13 cellular contexts compared by ENCODE assay signal in the genomic region with DNA sequence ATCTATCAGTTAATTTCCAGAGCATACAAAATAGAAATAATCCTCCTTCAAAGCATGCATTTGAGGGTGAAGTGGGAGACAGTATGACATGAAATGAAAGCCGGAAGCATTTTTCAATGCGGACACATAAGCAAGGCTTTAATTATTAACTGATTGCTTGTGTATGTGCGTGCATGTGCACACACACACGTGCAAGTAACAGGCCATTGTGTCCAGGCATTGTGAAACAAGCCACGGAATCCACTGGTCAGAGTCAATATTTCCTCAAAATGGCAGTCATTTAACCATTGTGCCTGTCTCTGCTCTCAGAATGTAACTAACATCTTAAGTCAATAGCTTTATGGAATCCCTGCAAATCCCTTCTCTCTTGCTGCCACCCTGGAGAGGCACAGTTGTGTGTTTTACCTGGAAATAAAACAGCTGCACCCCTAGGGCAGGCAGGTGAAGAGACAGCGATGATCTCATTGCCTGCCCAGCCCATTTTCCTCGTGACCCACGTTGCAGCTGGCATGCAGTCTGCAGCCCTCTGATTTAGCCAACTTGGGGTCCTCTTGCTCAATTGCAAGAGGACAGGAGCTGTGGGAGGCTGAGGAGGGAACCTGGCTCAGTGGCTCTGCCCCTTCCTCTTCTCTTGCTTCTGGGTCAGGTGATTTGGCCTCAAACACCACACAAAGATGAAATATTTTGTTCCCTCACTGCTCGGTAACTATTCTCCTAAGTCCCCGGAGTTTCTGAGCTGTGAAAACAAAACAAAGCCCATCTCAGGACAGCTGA.
DNase-seq lines count a peak whose midpoint lies in the region; ATAC-seq and TF ChIP-seq lines count a peak whose summit lies in the region.
"Had no signal": no experiment of that assay in that cellular context is flagged by ENCODE, and none has a peak within 500 bp of the region (broad histone marks: within the 10 kb centered on the region; RNA-seq: fewer than 3 reads in every experiment).

No MANE protein-coding gene starts in this region.

- H4K8ac ChIP-seq in neuronal stem cell (ENCODE audit: low read depth, low read length) = no peak overlapping the region

- DNase-seq in DMS53 treated with DMSO at 0.1 percent for 48 hours (lab: John Stamatoyannopoulos, UW; ENCODE audit: unreplicated experiment) (peak; percentile 94), NCI-H1930 (lab: John Stamatoyannopoulos, UW) (peak; percentile 36 to 80), SKM-1 (lab: John Stamatoyannopoulos, UW; ENCODE audit: unreplicated experiment) (peak; percentile 65), neuronal stem cell (ENCODE audit: low spot score) (no peak), esophagus squamous epithelium (lab: John Stamatoyannopoulos, UW) (no peak), DMS 273 (lab: John Stamatoyannopoulos, UW; ENCODE audit: unreplicated experiment) (no peak)
- DNase-seq: amygdala, glutamatergic neuron, kidney, T1000 had no signal

- TF ChIP-seq POLR2A in esophagus squamous epithelium (IDR thresholded peaks at IDR 0.05) = no peak

- no CpG with 5 or more reads among the region's 10 CpGs for WGBS in neuronal stem cell (ENCODE audit: extremely low coverage in 2 of 2, insufficient read length in 2 of 2, insufficient replicate concordance in 1 of 2), 2 donors
- WGBS in esophagus squamous epithelium, 2 donors = 52 to 64% methylated on average over 8 to 9 of the region's 10 CpGs

- no peak overlapping the region for H2BK5ac ChIP-seq in neuronal stem cell (ENCODE audit: low read length)

- H3K9me3 ChIP-seq in neuronal stem cell (replicated peaks in 1 of 2; ENCODE audit: control insufficient read depth in 2 of 2, insufficient read depth in 1 of 2, low read depth in 1 of 2, low read length in 2 of 2) = peaks cover 0 to 4% of the 10 kb centered on the region in 2 donors
- H3K9me3 ChIP-seq in esophagus squamous epithelium = no peaks in the 10 kb centered on the region
- H3K9me3 ChIP-seq: prostate gland had no signal

- ATAC-seq in GM18861 (IDR thresholded peaks at IDR 0.05; ENCODE audit: unreplicated experiment) = no peak

- H3K14ac ChIP-seq in neuronal stem cell (ENCODE audit: low read length) = no peak overlapping the region

- no peak overlapping the region for H2BK15ac ChIP-seq in neuronal stem cell (ENCODE audit: low read length)

- no peak overlapping the region for H2BK12ac ChIP-seq in neuronal stem cell (ENCODE audit: low read length)

- no peak overlapping the region for H3K4me3 ChIP-seq in neuronal stem cell (ENCODE audit: low read length in 2 of 2)
- no peak overlapping the region for H3K4me3 ChIP-seq in esophagus squamous epithelium
- H3K4me3 ChIP-seq: prostate gland had no signal

- H2AFZ ChIP-seq in neuronal stem cell (ENCODE audit: low read length) = peak overlapping the region; percentile 68

- no peak overlapping the region for H3K9ac ChIP-seq in neuronal stem cell (ENCODE audit: low read depth, low read length, poor library complexity)

- H3K18ac ChIP-seq in neuronal stem cell (ENCODE audit: low read length) = peak overlapping the region; percentile 36

- H3K23ac ChIP-seq in neuronal stem cell (ENCODE audit: low read depth, low read length, poor library complexity) = no peak overlapping the region

- H3K4me1 ChIP-seq in neuronal stem cell (ENCODE audit: control insufficient read depth in 2 of 2, insufficient read depth in 1 of 2, low read depth in 1 of 2, low read length in 2 of 2) = peaks cover 7 to 23% of the 10 kb centered on the region in 2 donors
- peaks cover 5 to 20% (median 13%) of the 10 kb centered on the region in 3 donors for H3K4me1 ChIP-seq in esophagus squamous epithelium
- H3K4me1 ChIP-seq: prostate gland had no signal

- no peaks in the 10 kb centered on the region for H3K79me1 ChIP-seq in neuronal stem cell (ENCODE audit: low read depth, low read length)

- no peak overlapping the region for H3K4me2 ChIP-seq in neuronal stem cell (ENCODE audit: insufficient read depth, low read length, poor library complexity, severe bottlenecking)

- H4K91ac ChIP-seq in neuronal stem cell (ENCODE audit: low read depth, low read length, poor library complexity) = no peak overlapping the region

- H3K27ac ChIP-seq in neuronal stem cell (replicated peaks; ENCODE audit: low read length) = no peak overlapping the region
- no peak overlapping the region for H3K27ac ChIP-seq in esophagus squamous epithelium
- H3K27ac ChIP-seq: prostate gland, RWPE1 had no signal

- H3K27me3 ChIP-seq in neuronal stem cell (ENCODE audit: control insufficient read depth in 3 of 3, insufficient read depth in 3 of 3, low read depth in 1 of 3, low read length in 3 of 3) (peaks cover 0 to 3% (median 0%) of the 10 kb centered on the region in 3 experiments), esophagus squamous epithelium (peaks cover 0 to 38% (median 0%) of the 10 kb centered on the region in 4 donors)

- intact Hi-C loops in esophagus squamous epithelium (cut with DNase I) = no loop called here

- no peak for TF ChIP-seq CTCF in esophagus squamous epithelium (IDR thresholded peaks at IDR 0.05)

- H2AK5ac ChIP-seq in neuronal stem cell (ENCODE audit: low read depth, low read length) = no peak overlapping the region

- no peak overlapping the region for H3K4ac ChIP-seq in neuronal stem cell (ENCODE audit: low read length)

- H3K36me3 ChIP-seq in neuronal stem cell (replicated peaks in 1 of 2; ENCODE audit: control insufficient read depth in 2 of 2, insufficient read depth in 2 of 2, low read length in 2 of 2) (no peaks in the 10 kb centered on the region), esophagus squamous epithelium (no peaks in the 10 kb centered on the region)
- H3K36me3 ChIP-seq: prostate gland had no signal

- no peak overlapping the region for H2BK120ac ChIP-seq in neuronal stem cell (ENCODE audit: low read depth, low read length)

Comparison
In these comparisons a context has a peak if more than half of its experiments do, and no peak if none do; other contexts are left out.
1. DNase-seq: peak in DMS53 treated with DMSO at 0.1 percent for 48 hours (single experiment), NCI-H1930 (2 of 2) and SKM-1 (single experiment); none in neuronal stem cell (single experiment), esophagus squamous epithelium (single experiment) and DMS 273 (single experiment).